Comparison of ENCODE assay signal across 1 cellular context in the genomic region with DNA sequence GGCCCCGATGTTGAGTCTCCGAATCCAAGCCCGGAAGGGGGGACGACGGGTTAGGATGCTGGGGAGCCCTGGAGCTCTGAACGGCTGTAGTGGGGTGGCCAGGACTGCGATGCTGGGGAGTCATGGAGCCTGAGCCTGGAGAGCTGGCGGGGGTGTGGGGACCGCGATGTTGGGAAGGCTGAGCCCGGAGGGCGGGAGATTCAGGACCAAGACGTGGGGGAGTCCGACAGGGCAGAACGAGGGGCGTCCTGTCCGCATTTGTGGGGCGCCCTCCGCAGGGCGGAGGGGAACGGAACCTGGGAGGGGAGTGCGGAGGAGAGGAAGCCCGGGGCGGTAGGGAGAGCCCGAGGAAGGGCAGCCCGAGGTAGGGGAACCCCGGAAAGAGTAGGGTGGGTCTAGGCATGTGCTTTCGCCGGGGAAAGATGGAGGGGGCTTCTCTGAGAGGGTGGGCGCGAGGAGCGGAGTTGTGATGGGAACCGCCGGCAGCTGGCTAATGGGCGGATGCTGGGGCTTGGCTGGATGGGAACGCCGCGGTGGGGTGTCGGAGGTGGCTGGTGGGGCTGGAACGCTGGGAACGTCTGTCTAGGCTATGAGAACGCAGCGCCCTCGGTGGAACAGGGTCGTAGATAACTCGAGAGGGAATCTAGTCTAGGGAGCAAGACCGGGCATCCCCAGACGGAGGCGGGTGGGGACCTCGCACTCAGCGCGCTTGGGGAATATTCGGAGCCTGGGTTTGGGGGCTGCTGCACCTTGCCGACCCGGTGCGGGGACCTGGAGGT.
A peak's percentile ranks its signal among the peaks of the same experiment; 100 is the strongest.
TF ChIP-seq lines count a peak whose summit lies in the region.

No MANE protein-coding gene starts in this region.

TF ChIP-seq in HepG2, 621 proteins besides CTCF, POLR2A, EP300 and RAD21 (continues in another document):
- TF ChIP-seq, protein P1, sequence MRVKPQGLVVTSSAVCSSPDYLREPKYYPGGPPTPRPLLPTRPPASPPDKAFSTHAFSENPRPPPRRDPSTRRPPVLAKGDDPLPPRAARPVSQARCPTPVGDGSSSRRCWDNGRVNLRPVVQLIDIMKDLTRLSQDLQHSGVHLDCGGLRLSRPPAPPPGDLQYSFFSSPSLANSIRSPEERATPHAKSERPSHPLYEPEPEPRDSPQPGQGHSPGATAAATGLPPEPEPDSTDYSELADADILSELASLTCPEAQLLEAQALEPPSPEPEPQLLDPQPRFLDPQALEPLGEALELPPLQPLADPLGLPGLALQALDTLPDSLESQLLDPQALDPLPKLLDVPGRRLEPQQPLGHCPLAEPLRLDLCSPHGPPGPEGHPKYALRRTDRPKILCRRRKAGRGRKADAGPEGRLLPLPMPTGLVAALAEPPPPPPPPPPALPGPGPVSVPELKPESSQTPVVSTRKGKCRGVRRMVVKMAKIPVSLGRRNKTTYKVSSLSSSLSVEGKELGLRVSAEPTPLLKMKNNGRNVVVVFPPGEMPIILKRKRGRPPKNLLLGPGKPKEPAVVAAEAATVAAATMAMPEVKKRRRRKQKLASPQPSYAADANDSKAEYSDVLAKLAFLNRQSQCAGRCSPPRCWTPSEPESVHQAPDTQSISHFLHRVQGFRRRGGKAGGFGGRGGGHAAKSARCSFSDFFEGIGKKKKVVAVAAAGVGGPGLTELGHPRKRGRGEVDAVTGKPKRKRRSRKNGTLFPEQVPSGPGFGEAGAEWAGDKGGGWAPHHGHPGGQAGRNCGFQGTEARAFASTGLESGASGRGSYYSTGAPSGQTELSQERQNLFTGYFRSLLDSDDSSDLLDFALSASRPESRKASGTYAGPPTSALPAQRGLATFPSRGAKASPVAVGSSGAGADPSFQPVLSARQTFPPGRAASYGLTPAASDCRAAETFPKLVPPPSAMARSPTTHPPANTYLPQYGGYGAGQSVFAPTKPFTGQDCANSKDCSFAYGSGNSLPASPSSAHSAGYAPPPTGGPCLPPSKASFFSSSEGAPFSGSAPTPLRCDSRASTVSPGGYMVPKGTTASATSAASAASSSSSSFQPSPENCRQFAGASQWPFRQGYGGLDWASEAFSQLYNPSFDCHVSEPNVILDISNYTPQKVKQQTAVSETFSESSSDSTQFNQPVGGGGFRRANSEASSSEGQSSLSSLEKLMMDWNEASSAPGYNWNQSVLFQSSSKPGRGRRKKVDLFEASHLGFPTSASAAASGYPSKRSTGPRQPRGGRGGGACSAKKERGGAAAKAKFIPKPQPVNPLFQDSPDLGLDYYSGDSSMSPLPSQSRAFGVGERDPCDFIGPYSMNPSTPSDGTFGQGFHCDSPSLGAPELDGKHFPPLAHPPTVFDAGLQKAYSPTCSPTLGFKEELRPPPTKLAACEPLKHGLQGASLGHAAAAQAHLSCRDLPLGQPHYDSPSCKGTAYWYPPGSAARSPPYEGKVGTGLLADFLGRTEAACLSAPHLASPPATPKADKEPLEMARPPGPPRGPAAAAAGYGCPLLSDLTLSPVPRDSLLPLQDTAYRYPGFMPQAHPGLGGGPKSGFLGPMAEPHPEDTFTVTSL (CRISPR knock-in tag; IDR thresholded peaks at IDR 0.05; ENCODE audit: borderline replicate concordance): 0 out of 2 replicates have a peak, but pooled peaks have one; percentile 39
- TF ChIP-seq ZNF382 (CRISPR knock-in tag; IDR thresholded peaks at IDR 0.05; ENCODE audit: borderline replicate concordance): no peak
- TF ChIP-seq, protein P2, sequence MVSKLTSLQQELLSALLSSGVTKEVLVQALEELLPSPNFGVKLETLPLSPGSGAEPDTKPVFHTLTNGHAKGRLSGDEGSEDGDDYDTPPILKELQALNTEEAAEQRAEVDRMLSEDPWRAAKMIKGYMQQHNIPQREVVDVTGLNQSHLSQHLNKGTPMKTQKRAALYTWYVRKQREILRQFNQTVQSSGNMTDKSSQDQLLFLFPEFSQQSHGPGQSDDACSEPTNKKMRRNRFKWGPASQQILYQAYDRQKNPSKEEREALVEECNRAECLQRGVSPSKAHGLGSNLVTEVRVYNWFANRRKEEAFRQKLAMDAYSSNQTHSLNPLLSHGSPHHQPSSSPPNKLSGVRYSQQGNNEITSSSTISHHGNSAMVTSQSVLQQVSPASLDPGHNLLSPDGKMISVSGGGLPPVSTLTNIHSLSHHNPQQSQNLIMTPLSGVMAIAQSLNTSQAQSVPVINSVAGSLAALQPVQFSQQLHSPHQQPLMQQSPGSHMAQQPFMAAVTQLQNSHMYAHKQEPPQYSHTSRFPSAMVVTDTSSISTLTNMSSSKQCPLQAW (CRISPR knock-in tag; IDR thresholded peaks at IDR 0.05): 0 out of 2 replicates have a peak, but pooled peaks have one; percentile 13
- TF ChIP-seq ZNF605 (CRISPR knock-in tag; IDR thresholded peaks at IDR 0.05): peak; percentile 51; the same call in 1 of the 2 replicates
- TF ChIP-seq CCDC6 (CRISPR knock-in tag; IDR thresholded peaks at IDR 0.05): peak; percentile 36; the same call in 1 of the 2 replicates
- TF ChIP-seq ZNF670 (CRISPR knock-in tag; IDR thresholded peaks at IDR 0.05; ENCODE audit: borderline replicate concordance): peak; percentile 81; the same call in 1 of the 2 replicates
- 0 out of 2 replicates have a peak, but pooled peaks have one; percentile 16 for TF ChIP-seq ZNF317 (CRISPR knock-in tag; IDR thresholded peaks at IDR 0.05)
- TF ChIP-seq NR3C1 (CRISPR knock-in tag; IDR thresholded peaks at IDR 0.05): no peak
- TF ChIP-seq, protein P3, sequence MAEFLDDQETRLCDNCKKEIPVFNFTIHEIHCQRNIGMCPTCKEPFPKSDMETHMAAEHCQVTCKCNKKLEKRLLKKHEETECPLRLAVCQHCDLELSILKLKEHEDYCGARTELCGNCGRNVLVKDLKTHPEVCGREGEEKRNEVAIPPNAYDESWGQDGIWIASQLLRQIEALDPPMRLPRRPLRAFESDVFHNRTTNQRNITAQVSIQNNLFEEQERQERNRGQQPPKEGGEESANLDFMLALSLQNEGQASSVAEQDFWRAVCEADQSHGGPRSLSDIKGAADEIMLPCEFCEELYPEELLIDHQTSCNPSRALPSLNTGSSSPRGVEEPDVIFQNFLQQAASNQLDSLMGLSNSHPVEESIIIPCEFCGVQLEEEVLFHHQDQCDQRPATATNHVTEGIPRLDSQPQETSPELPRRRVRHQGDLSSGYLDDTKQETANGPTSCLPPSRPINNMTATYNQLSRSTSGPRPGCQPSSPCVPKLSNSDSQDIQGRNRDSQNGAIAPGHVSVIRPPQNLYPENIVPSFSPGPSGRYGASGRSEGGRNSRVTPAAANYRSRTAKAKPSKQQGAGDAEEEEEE (CRISPR knock-in tag; IDR thresholded peaks at IDR 0.05; ENCODE audit: borderline replicate concordance): 0 out of 2 replicates have a peak, but pooled peaks have one; percentile 44
- TF ChIP-seq, protein P4, sequence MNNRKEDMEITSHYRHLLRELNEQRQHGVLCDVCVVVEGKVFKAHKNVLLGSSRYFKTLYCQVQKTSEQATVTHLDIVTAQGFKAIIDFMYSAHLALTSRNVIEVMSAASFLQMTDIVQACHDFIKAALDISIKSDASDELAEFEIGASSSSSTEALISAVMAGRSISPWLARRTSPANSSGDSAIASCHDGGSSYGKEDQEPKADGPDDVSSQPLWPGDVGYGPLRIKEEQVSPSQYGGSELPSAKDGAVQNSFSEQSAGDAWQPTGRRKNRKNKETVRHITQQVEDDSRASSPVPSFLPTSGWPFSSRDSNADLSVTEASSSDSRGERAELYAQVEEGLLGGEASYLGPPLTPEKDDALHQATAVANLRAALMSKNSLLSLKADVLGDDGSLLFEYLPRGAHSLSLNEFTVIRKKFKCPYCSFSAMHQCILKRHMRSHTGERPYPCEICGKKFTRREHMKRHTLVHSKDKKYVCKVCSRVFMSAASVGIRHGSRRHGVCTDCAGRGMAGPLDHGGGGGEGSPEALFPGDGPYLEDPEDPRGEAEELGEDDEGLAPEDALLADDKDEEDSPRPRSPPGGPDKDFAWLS (CRISPR knock-in tag; IDR thresholded peaks at IDR 0.05; ENCODE audit: borderline replicate concordance): 0 out of 2 replicates have a peak, but pooled peaks have one; percentile 80
- TF ChIP-seq, protein P5, sequence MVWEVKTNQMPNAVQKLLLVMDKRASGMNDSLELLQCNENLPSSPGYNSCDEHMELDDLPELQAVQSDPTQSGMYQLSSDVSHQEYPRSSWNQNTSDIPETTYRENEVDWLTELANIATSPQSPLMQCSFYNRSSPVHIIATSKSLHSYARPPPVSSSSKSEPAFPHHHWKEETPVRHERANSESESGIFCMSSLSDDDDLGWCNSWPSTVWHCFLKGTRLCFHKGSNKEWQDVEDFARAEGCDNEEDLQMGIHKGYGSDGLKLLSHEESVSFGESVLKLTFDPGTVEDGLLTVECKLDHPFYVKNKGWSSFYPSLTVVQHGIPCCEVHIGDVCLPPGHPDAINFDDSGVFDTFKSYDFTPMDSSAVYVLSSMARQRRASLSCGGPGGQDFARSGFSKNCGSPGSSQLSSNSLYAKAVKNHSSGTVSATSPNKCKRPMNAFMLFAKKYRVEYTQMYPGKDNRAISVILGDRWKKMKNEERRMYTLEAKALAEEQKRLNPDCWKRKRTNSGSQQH (CRISPR knock-in tag; IDR thresholded peaks at IDR 0.05; ENCODE audit: low read depth): no peak; the same call in 1 of the 2 replicates
- peak; percentile 21; the same call in 1 of the 2 replicates for TF ChIP-seq STAG1 (CRISPR knock-in tag; IDR thresholded peaks at IDR 0.05)
- TF ChIP-seq, protein P6, sequence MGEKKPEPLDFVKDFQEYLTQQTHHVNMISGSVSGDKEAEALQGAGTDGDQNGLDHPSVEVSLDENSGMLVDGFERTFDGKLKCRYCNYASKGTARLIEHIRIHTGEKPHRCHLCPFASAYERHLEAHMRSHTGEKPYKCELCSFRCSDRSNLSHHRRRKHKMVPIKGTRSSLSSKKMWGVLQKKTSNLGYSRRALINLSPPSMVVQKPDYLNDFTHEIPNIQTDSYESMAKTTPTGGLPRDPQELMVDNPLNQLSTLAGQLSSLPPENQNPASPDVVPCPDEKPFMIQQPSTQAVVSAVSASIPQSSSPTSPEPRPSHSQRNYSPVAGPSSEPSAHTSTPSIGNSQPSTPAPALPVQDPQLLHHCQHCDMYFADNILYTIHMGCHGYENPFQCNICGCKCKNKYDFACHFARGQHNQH (CRISPR knock-in tag; IDR thresholded peaks at IDR 0.05): 0 out of 2 replicates have a peak, but pooled peaks have one; percentile 22
- 0 out of 2 replicates have a peak, but pooled peaks have one; percentile 18 for TF ChIP-seq ZNF34 (CRISPR knock-in tag; IDR thresholded peaks at IDR 0.05; ENCODE audit: borderline replicate concordance)
- no peak for TF ChIP-seq POGZ (CRISPR knock-in tag; IDR thresholded peaks at IDR 0.05)
- TF ChIP-seq, protein P7, sequence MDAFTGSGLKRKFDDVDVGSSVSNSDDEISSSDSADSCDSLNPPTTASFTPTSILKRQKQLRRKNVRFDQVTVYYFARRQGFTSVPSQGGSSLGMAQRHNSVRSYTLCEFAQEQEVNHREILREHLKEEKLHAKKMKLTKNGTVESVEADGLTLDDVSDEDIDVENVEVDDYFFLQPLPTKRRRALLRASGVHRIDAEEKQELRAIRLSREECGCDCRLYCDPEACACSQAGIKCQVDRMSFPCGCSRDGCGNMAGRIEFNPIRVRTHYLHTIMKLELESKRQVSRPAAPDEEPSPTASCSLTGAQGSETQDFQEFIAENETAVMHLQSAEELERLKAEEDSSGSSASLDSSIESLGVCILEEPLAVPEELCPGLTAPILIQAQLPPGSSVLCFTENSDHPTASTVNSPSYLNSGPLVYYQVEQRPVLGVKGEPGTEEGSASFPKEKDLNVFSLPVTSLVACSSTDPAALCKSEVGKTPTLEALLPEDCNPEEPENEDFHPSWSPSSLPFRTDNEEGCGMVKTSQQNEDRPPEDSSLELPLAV (CRISPR knock-in tag; conservative IDR thresholded peaks at IDR 0.05; ENCODE audit: low read depth): no peak
- peak; percentile 48; the same call in 1 of the 2 replicates for TF ChIP-seq KDM5A (IDR thresholded peaks at IDR 0.05; ENCODE audit: borderline replicate concordance, low read length)
- no peak for TF ChIP-seq ZNF75D (CRISPR knock-in tag; IDR thresholded peaks at IDR 0.05; ENCODE audit: borderline replicate concordance)
- TF ChIP-seq ASH2L (IDR thresholded peaks at IDR 0.05; ENCODE audit: insufficient read length, low read depth, low read length): peak; percentile 57
- 0 out of 2 replicates have a peak, but pooled peaks have one; percentile 38 for TF ChIP-seq ZNF567 (CRISPR knock-in tag; IDR thresholded peaks at IDR 0.05; ENCODE audit: borderline replicate concordance)
- TF ChIP-seq ELF1 (CRISPR knock-in tag; IDR thresholded peaks at IDR 0.05): no peak
- TF ChIP-seq RBM39 (IDR thresholded peaks at IDR 0.05; ENCODE audit: low read depth, low read length, poor library complexity, severe bottlenecking): peak; percentile 17
- TF ChIP-seq GATAD1 (CRISPR knock-in tag; IDR thresholded peaks at IDR 0.05): peak; percentile 0; the same call in 1 of the 2 replicates
- TF ChIP-seq SPEN (CRISPR knock-in tag; IDR thresholded peaks at IDR 0.05; ENCODE audit: low read depth): peak; percentile 9; the same call in 1 of the 2 replicates
- no peak for TF ChIP-seq ZNF234 (CRISPR knock-in tag; conservative IDR thresholded peaks at IDR 0.05)
- TF ChIP-seq CCAR2 (optimal IDR thresholded peaks at IDR 0.05; ENCODE audit: low read depth, low read length): no peak
- TF ChIP-seq SAP130 (CRISPR knock-in tag; IDR thresholded peaks at IDR 0.05; ENCODE audit: low read depth): peak; percentile 29; the same call in 1 of the 2 replicates
- peak; percentile 77 for TF ChIP-seq RBFOX2 (IDR thresholded peaks at IDR 0.05; ENCODE audit: low read depth, low read length)
- TF ChIP-seq, protein P8, sequence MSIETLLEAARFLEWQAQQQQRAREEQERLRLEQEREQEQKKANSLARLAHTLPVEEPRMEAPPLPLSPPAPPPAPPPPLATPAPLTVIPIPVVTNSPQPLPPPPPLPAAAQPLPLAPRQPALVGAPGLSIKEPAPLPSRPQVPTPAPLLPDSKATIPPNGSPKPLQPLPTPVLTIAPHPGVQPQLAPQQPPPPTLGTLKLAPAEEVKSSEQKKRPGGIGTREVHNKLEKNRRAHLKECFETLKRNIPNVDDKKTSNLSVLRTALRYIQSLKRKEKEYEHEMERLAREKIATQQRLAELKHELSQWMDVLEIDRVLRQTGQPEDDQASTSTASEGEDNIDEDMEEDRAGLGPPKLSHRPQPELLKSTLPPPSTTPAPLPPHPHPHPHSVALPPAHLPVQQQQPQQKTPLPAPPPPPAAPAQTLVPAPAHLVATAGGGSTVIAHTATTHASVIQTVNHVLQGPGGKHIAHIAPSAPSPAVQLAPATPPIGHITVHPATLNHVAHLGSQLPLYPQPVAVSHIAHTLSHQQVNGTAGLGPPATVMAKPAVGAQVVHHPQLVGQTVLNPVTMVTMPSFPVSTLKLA (IDR thresholded peaks at IDR 0.05): no peak
- TF ChIP-seq HOXA5 (CRISPR knock-in tag; IDR thresholded peaks at IDR 0.05): peak; percentile 20; the same call in 1 of the 2 replicates
- peak; percentile 94 for TF ChIP-seq AGO2 (optimal IDR thresholded peaks at IDR 0.05; ENCODE audit: low read depth, low read length)
- 0 out of 2 replicates have a peak, but pooled peaks have one; percentile 60 for TF ChIP-seq ZMAT3 (CRISPR knock-in tag; conservative IDR thresholded peaks at IDR 0.05)
- TF ChIP-seq ZNF619 (CRISPR knock-in tag; IDR thresholded peaks at IDR 0.05): 0 out of 2 replicates have a peak, but pooled peaks have one; percentile 28
- peak; percentile 74 for TF ChIP-seq ZNF546 (CRISPR knock-in tag; conservative IDR thresholded peaks at IDR 0.05)
- TF ChIP-seq CHD2 (IDR thresholded peaks at IDR 0.05; ENCODE audit: low read depth, low read length): no peak
- TF ChIP-seq SNAPC2 (CRISPR knock-in tag; IDR thresholded peaks at IDR 0.05): no peak
- TF ChIP-seq FOXK1 (CRISPR knock-in tag; IDR thresholded peaks at IDR 0.05; ENCODE audit: borderline replicate concordance, low read depth): no peak
- no peak; the same call in 1 of the 2 replicates for TF ChIP-seq ELF3 (CRISPR knock-in tag; IDR thresholded peaks at IDR 0.05)
